Comparison of ENCODE assay signal across 2 cellular contexts in the genomic region with DNA sequence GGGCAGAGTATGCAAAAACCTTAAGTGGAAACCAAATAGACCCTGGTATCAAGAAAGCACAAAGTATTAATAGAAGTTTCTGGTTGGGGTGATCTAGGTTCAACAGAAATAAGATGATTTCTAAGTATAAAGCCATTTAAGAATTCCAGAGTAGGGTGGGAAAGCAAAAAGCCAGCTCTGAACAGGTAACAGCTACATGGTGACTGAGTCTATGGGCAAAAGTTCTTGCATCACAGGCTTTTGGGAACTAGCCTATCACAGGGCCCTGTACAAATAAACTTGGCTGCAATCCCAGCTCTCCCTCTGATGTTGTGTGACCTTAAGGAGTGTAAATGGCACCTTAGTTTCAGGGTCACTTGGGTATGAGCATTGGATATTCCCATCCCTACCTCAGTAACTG.
TF ChIP-seq lines count a peak whose summit lies in the region.

No MANE protein-coding gene starts in this region.

TF ChIP-seq in IMR-90, 13 proteins besides CTCF, POLR2A, EP300 and RAD21:
- no peak for TF ChIP-seq RCOR1 (IDR thresholded peaks at IDR 0.05; ENCODE audit: insufficient replicate concordance, low read length)
- TF ChIP-seq CEBPB (IDR thresholded peaks at IDR 0.05; ENCODE audit: low read depth, low read length), result 0 out of 2 replicates have a peak, but pooled peaks have one; percentile 27

TF ChIP-seq in GM12878, 131 proteins besides CTCF, POLR2A, EP300 and RAD21:
- TF ChIP-seq SMARCA5 (IDR thresholded peaks at IDR 0.05), result no peak
- TF ChIP-seq SRF (IDR thresholded peaks at IDR 0.05; ENCODE audit: low read depth in 2 of 2, low read length in 2 of 2), result no peak
- TF ChIP-seq ZNF207 (IDR thresholded peaks at IDR 0.05; ENCODE audit: borderline replicate concordance), result no peak
- no peak for TF ChIP-seq MXI1 (IDR thresholded peaks at IDR 0.05; ENCODE audit: low read depth, low read length)
